ENCODE assay signal across 1 cellular context in the genomic region with DNA sequence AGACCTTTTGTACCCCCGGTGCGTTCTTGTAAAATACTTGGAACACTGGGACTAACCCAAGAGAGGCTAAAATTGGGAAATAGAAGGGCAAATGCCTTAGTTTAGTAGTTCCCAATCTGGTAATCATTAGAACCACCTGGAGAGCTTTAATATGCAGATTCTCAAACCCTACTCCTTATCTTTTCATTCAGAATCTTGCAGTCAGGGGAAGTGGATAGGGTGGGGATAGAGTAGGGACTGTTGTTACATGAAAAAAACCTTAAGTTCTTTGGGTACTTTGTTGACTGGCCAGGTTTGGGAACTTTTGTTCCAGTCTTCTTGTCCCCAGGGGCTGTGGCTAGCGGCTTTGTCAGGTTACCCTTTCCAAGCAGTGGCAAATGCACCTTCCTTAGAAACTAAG.
TF ChIP-seq lines count a peak whose summit lies in the region.

No MANE protein-coding gene starts in this region.

TF ChIP-seq in IMR-90, 13 proteins besides CTCF, POLR2A, EP300 and RAD21 (continued from another document):
- TF ChIP-seq BHLHE40 (IDR thresholded peaks at IDR 0.05; ENCODE audit: low read depth, low read length) (no peak), MXI1 (IDR thresholded peaks at IDR 0.05; ENCODE audit: borderline replicate concordance, low read depth, low read length) (no peak), SMC3 (IDR thresholded peaks at IDR 0.05; ENCODE audit: low read depth, low read length) (no peak), CHD1 (IDR thresholded peaks at IDR 0.05; ENCODE audit: low read depth, low read length) (no peak), NFE2L2 (IDR thresholded peaks at IDR 0.05; ENCODE audit: low read depth, low read length) (no peak), RCOR1 (IDR thresholded peaks at IDR 0.05; ENCODE audit: insufficient replicate concordance, low read length) (no peak), MAZ (IDR thresholded peaks at IDR 0.05; ENCODE audit: borderline replicate concordance, low read depth, low read length) (no peak), CEBPB (IDR thresholded peaks at IDR 0.05; ENCODE audit: low read depth, low read length) (no peak), MAFK (IDR thresholded peaks at IDR 0.05; ENCODE audit: low read depth, low read length) (no peak), FOS (IDR thresholded peaks at IDR 0.05; ENCODE audit: low read depth, low read length) (no peak)
- TF ChIP-seq, protein P1, sequence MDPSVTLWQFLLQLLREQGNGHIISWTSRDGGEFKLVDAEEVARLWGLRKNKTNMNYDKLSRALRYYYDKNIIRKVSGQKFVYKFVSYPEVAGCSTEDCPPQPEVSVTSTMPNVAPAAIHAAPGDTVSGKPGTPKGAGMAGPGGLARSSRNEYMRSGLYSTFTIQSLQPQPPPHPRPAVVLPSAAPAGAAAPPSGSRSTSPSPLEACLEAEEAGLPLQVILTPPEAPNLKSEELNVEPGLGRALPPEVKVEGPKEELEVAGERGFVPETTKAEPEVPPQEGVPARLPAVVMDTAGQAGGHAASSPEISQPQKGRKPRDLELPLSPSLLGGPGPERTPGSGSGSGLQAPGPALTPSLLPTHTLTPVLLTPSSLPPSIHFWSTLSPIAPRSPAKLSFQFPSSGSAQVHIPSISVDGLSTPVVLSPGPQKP (IDR thresholded peaks at IDR 0.05; ENCODE audit: borderline replicate concordance, low read depth, low read length): no peak
- TF ChIP-seq, protein P2, sequence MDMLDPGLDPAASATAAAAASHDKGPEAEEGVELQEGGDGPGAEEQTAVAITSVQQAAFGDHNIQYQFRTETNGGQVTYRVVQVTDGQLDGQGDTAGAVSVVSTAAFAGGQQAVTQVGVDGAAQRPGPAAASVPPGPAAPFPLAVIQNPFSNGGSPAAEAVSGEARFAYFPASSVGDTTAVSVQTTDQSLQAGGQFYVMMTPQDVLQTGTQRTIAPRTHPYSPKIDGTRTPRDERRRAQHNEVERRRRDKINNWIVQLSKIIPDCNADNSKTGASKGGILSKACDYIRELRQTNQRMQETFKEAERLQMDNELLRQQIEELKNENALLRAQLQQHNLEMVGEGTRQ (IDR thresholded peaks at IDR 0.05; ENCODE audit: low read depth, low read length): no peak
